12 cellular contexts compared by ENCODE assay signal in the genomic region with DNA sequence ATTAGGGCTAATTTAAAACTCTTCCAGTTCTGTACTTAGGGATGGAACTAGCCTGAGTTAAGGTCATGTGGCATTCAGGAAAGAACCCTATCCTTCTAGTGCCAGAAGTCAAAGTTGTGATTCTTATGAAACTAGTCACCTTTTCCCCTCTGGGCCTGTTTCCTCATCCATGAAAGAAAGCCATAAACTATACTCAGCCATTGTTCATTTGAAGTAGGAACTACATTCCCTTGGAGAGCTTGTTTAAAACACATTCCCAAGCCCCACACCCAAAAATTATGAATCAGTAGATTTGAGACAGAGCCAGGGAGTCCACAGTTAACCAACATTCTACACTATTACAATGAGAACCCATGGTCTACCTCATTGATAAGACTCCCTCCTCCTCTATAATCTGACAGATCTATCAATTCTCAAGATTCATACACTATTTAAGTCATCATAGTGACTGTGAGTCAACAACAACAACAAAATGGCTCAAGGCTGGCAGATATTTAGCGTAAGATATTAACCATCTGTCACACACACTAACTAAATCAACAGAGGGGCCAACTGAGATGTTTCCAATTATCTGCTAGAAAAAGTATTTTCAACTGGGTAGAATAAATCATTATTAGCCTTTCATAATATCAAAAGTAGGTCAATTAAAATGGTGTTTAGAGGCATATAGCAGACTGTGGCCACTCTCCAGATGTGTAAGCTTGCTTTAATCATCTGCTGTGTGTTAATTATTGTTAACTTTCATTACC.
DNase-seq lines count a peak whose midpoint lies in the region; ATAC-seq and TF ChIP-seq lines count a peak whose summit lies in the region.
"Had no signal": no experiment of that assay in that cellular context is flagged by ENCODE, and none has a peak within 500 bp of the region (broad histone marks: within the 10 kb centered on the region; RNA-seq: fewer than 3 reads in every experiment).

No MANE protein-coding gene starts in this region.

- ATAC-seq in HG03045 (IDR thresholded peaks at IDR 0.05; ENCODE audit: unreplicated experiment): no peak
- ATAC-seq in stimulated activated memory B cell treated with anti-CD40 and anti-IgM and Interleukin-4, amounts not matched to agents 10 μg/mL and 1 μg/mL and 100 μg/mL, for 72 hours: no peak

- no peaks in the 10 kb centered on the region for H3K27me3 Mint-ChIP-seq in stimulated activated memory B cell treated with anti-CD40 and anti-IgM and Interleukin-4, amounts not matched to agents 10 μg/mL and 1 μg/mL and 100 μg/mL, for 72 hours
- H3K27me3 Mint-ChIP-seq: stimulated activated naive CD8-positive, alpha-beta T cell treated with anti-CD3 and anti-CD28 coated beads, Interleukin-15, Interleukin-2, amounts not matched to agents 100 ng/mL and 50 ng/mL, for 24 hours had no signal

- H3K9me3 Mint-ChIP-seq in stimulated activated memory B cell treated with anti-CD40 and anti-IgM and Interleukin-4, amounts not matched to agents 10 μg/mL and 1 μg/mL and 100 μg/mL, for 72 hours: peaks cover 3% of the 10 kb centered on the region

- no peaks in the 10 kb centered on the region for H3K9me3 ChIP-seq in MG63
- no peaks in the 10 kb centered on the region for H3K9me3 ChIP-seq in prostate gland

- H3K4me1 ChIP-seq in prostate gland (replicated peaks): no peaks in the 10 kb centered on the region

- no peak overlapping the region for H3K4me3 ChIP-seq in MG63
- no peak overlapping the region for H3K4me3 ChIP-seq in cardiac fibroblast (replicated peaks in 1 of 2; ENCODE audit: low read depth in 2 of 2, low read length in 2 of 2)
- no peak overlapping the region for H3K4me3 ChIP-seq in prostate gland
- H3K4me3 ChIP-seq in dorsolateral prefrontal cortex: no peak overlapping the region

- no peak for TF ChIP-seq CTCF in cardiac fibroblast (IDR thresholded peaks at IDR 0.05; ENCODE audit: low read depth, low read length)
- no peak for TF ChIP-seq CTCF in prostate gland (IDR thresholded peaks at IDR 0.05)
- no peak for TF ChIP-seq CTCF in dorsolateral prefrontal cortex (IDR thresholded peaks at IDR 0.05 in 54 of 56, conservative IDR thresholded peaks at IDR 0.05 in 2 of 56; ENCODE audit: low read depth in 1 of 56, partially characterized antibody in 56 of 56)

- H3K36me3 ChIP-seq in MG63: no peaks in the 10 kb centered on the region
- H3K36me3 ChIP-seq in prostate gland: no peaks in the 10 kb centered on the region

- no peaks in the 10 kb centered on the region for H3K27me3 ChIP-seq in MG63
- H3K27me3 ChIP-seq in prostate gland (replicated peaks; ENCODE audit: insufficient read depth): no peaks in the 10 kb centered on the region
- no peaks in the 10 kb centered on the region for H3K27me3 ChIP-seq in dorsolateral prefrontal cortex

- peaks cover 27% of the 10 kb centered on the region for H3K4me1 Mint-ChIP-seq in stimulated activated memory B cell treated with anti-CD40 and anti-IgM and Interleukin-4, amounts not matched to agents 10 μg/mL and 1 μg/mL and 100 μg/mL, for 72 hours

- TF ChIP-seq POLR2A in prostate gland (IDR thresholded peaks at IDR 0.05): no peak

- peaks cover 33% of the 10 kb centered on the region for H3K36me3 Mint-ChIP-seq in stimulated activated memory B cell treated with anti-CD40 and anti-IgM and Interleukin-4, amounts not matched to agents 10 μg/mL and 1 μg/mL and 100 μg/mL, for 72 hours

- no peak overlapping the region for H3K27ac Mint-ChIP-seq in stimulated activated memory B cell treated with anti-CD40 and anti-IgM and Interleukin-4, amounts not matched to agents 10 μg/mL and 1 μg/mL and 100 μg/mL, for 72 hours
- H3K27ac Mint-ChIP-seq: stimulated activated naive CD8-positive, alpha-beta T cell treated with anti-CD3 and anti-CD28 coated beads, Interleukin-15, Interleukin-2, amounts not matched to agents 100 ng/mL and 50 ng/mL, for 24 hours had no signal

- H3K27ac ChIP-seq in prostate gland (no peak overlapping the region), dorsolateral prefrontal cortex (peak overlapping the region in 1 of 59 donors; percentile 17)
- H3K27ac ChIP-seq: C4-2B had no signal

- DNase-seq in AG20443 (ENCODE audit: low spot score) (peak; percentile 51), MG63 (peak; percentile 34), cardiac fibroblast (ENCODE audit: low read depth in 2 of 2) (peak; percentile 64 to 80), kidney tubule cell (ENCODE audit: low spot score) (peak; percentile 94), prostate gland (ENCODE audit: low spot score) (no peak), dorsolateral prefrontal cortex (no peak)
- DNase-seq: KG1; stimulated activated CD4-positive, alpha-beta T cell treated with anti-CD3 and anti-CD28 coated beads, Interleukin-15, amount 100 ng/mL, for 24 hours had no signal

- WGBS in prostate gland: 83% methylated on average over 1 of the region's 1 CpG

- H3K4me3 Mint-ChIP-seq in stimulated activated memory B cell treated with anti-CD40 and anti-IgM and Interleukin-4, amounts not matched to agents 10 μg/mL and 1 μg/mL and 100 μg/mL, for 72 hours: no peak overlapping the region
- H3K4me3 Mint-ChIP-seq: stimulated activated naive CD8-positive, alpha-beta T cell treated with anti-CD3 and anti-CD28 coated beads, Interleukin-15, Interleukin-2, amounts not matched to agents 100 ng/mL and 50 ng/mL, for 24 hours had no signal

- intact Hi-C loops in prostate gland (cut with DNase I) (no loop called here), dorsolateral prefrontal cortex (cut with DNase I) (no loop called here)

Comparison
In these comparisons a context has a peak if more than half of its experiments do, and no peak if none do; other contexts are left out.
1. DNase-seq: peak in AG20443 (single experiment), MG63 (single experiment), cardiac fibroblast (2 of 2) and kidney tubule cell (single experiment); none in prostate gland (single experiment) and dorsolateral prefrontal cortex (0 of 10).